ENCODE assay signal across 2 cellular contexts in the genomic region with DNA sequence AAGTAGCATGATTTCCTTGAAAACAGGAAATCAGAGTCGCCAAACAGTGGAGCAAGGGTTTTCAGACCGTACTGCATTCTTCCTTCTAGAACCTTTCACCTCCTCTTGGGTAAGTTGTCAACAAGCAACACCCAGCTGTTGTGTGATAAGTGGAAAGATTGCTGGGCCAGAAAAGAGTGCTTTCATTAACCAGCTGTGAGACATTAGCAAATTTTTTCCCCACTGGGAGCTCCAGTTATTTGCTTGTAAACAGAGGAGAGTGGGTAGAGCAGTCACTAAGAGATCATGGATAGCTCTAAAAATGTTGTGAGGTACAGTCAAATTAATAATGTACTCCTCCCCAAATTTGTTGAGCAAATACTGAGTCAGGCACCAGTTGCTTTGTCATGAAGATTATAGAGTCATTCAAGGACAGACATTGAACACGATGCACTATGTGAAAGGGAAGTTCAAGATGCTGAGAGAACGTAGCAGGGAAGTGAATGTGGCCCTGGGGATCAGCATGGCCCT.
TF ChIP-seq lines count a peak whose summit lies in the region.

No MANE protein-coding gene starts in this region.

TF ChIP-seq in GM12878, 131 proteins besides CTCF, POLR2A, EP300 and RAD21 (continues in another document):
- TF ChIP-seq MYC (IDR thresholded peaks at IDR 0.05; ENCODE audit: insufficient read depth, insufficient read length, insufficient replicate concordance, low read length, severe bottlenecking) (no peak), ZBED1 (IDR thresholded peaks at IDR 0.05; ENCODE audit: borderline replicate concordance) (no peak), IKZF1 (conservative IDR thresholded peaks at IDR 0.05) (peak; percentile 30; the same call in 1 of the 2 replicates), TBL1XR1 (IDR thresholded peaks at IDR 0.05; ENCODE audit: low read depth, low read length) (no peak), PAX5 (IDR thresholded peaks at IDR 0.05; ENCODE audit: borderline replicate concordance, low read depth, low read length) (no peak), POLR2AphosphoS5 (IDR thresholded peaks at IDR 0.05; ENCODE audit: low read length) (no peak), SIN3A (IDR thresholded peaks at IDR 0.05; ENCODE audit: low read depth, low read length) (no peak), POU2F2 (IDR thresholded peaks at IDR 0.05; ENCODE audit: borderline replicate concordance, low read depth, low read length) (no peak), SPI1 (IDR thresholded peaks at IDR 0.05; ENCODE audit: borderline replicate concordance, insufficient read depth, low read depth, low read length) (peak; percentile 15; the same call in 1 of the 2 replicates), ZNF384 (IDR thresholded peaks at IDR 0.05; ENCODE audit: borderline replicate concordance, low read depth, low read length) (no peak), LARP7 (IDR thresholded peaks at IDR 0.05) (no peak)
- TF ChIP-seq, protein P1, sequence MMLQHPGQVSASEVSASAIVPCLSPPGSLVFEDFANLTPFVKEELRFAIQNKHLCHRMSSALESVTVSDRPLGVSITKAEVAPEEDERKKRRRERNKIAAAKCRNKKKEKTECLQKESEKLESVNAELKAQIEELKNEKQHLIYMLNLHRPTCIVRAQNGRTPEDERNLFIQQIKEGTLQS (IDR thresholded peaks at IDR 0.05; ENCODE audit: borderline replicate concordance, extremely low read depth, low read depth, low read length): no peak
- TF ChIP-seq, protein P2, sequence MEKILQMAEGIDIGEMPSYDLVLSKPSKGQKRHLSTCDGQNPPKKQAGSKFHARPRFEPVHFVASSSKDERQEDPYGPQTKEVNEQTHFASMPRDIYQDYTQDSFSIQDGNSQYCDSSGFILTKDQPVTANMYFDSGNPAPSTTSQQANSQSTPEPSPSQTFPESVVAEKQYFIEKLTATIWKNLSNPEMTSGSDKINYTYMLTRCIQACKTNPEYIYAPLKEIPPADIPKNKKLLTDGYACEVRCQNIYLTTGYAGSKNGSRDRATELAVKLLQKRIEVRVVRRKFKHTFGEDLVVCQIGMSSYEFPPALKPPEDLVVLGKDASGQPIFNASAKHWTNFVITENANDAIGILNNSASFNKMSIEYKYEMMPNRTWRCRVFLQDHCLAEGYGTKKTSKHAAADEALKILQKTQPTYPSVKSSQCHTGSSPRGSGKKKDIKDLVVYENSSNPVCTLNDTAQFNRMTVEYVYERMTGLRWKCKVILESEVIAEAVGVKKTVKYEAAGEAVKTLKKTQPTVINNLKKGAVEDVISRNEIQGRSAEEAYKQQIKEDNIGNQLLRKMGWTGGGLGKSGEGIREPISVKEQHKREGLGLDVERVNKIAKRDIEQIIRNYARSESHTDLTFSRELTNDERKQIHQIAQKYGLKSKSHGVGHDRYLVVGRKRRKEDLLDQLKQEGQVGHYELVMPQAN (conservative IDR thresholded peaks at IDR 0.05): no peak
- TF ChIP-seq, protein P3, sequence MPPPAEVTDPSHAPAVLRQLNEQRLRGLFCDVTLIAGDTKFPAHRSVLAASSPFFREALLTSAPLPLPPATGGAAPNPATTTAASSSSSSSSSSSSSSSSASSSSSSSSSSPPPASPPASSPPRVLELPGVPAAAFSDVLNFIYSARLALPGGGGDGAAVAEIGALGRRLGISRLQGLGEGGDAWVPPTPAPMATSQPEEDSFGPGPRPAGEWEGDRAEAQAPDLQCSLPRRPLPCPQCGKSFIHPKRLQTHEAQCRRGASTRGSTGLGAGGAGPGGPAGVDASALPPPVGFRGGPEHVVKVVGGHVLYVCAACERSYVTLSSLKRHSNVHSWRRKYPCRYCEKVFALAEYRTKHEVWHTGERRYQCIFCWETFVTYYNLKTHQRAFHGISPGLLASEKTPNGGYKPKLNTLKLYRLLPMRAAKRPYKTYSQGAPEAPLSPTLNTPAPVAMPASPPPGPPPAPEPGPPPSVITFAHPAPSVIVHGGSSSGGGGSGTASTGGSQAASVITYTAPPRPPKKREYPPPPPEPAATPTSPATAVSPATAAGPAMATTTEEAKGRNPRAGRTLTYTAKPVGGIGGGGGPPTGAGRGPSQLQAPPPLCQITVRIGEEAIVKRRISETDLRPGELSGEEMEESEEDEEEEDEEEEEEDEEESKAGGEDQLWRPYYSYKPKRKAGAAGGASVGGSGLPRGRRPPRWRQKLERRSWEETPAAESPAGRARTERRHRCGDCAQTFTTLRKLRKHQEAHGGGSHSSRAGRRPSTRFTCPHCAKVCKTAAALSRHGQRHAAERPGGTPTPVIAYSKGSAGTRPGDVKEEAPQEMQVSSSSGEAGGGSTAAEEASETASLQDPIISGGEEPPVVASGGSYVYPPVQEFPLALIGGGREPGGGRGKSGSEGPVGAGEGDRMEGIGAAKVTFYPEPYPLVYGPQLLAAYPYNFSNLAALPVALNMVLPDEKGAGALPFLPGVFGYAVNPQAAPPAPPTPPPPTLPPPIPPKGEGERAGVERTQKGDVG (CRISPR knock-in tag; IDR thresholded peaks at IDR 0.05): no peak
- TF ChIP-seq, protein P4, sequence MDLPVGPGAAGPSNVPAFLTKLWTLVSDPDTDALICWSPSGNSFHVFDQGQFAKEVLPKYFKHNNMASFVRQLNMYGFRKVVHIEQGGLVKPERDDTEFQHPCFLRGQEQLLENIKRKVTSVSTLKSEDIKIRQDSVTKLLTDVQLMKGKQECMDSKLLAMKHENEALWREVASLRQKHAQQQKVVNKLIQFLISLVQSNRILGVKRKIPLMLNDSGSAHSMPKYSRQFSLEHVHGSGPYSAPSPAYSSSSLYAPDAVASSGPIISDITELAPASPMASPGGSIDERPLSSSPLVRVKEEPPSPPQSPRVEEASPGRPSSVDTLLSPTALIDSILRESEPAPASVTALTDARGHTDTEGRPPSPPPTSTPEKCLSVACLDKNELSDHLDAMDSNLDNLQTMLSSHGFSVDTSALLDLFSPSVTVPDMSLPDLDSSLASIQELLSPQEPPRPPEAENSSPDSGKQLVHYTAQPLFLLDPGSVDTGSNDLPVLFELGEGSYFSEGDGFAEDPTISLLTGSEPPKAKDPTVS (IDR thresholded peaks at IDR 0.05; ENCODE audit: low read depth, low read length): no peak
- TF ChIP-seq, protein P5, sequence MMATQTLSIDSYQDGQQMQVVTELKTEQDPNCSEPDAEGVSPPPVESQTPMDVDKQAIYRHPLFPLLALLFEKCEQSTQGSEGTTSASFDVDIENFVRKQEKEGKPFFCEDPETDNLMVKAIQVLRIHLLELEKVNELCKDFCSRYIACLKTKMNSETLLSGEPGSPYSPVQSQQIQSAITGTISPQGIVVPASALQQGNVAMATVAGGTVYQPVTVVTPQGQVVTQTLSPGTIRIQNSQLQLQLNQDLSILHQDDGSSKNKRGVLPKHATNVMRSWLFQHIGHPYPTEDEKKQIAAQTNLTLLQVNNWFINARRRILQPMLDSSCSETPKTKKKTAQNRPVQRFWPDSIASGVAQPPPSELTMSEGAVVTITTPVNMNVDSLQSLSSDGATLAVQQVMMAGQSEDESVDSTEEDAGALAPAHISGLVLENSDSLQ (IDR thresholded peaks at IDR 0.05): no peak
- TF ChIP-seq, protein P6, sequence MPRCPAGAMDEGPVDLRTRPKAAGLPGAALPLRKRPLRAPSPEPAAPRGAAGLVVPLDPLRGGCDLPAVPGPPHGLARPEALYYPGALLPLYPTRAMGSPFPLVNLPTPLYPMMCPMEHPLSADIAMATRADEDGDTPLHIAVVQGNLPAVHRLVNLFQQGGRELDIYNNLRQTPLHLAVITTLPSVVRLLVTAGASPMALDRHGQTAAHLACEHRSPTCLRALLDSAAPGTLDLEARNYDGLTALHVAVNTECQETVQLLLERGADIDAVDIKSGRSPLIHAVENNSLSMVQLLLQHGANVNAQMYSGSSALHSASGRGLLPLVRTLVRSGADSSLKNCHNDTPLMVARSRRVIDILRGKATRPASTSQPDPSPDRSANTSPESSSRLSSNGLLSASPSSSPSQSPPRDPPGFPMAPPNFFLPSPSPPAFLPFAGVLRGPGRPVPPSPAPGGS (IDR thresholded peaks at IDR 0.05; ENCODE audit: borderline replicate concordance, insufficient read depth, low read depth, low read length, poor library complexity, severe bottlenecking): no peak

TF ChIP-seq in GM23338, 12 proteins besides CTCF, POLR2A, EP300 and RAD21 (continued from another document):
- TF ChIP-seq EZH2phosphoT487 (IDR thresholded peaks at IDR 0.05; ENCODE audit: unreplicated experiment): no peak
- no peak for TF ChIP-seq NANOG (IDR thresholded peaks at IDR 0.05; ENCODE audit: borderline replicate concordance)
- TF ChIP-seq, protein P7, sequence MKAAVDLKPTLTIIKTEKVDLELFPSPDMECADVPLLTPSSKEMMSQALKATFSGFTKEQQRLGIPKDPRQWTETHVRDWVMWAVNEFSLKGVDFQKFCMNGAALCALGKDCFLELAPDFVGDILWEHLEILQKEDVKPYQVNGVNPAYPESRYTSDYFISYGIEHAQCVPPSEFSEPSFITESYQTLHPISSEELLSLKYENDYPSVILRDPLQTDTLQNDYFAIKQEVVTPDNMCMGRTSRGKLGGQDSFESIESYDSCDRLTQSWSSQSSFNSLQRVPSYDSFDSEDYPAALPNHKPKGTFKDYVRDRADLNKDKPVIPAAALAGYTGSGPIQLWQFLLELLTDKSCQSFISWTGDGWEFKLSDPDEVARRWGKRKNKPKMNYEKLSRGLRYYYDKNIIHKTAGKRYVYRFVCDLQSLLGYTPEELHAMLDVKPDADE (IDR thresholded peaks at IDR 0.05): no peak
- no peak for TF ChIP-seq EZH2 (IDR thresholded peaks at IDR 0.05; ENCODE audit: low read depth, unreplicated experiment)
- TF ChIP-seq ZNF331 (CRISPR knock-in tag; IDR thresholded peaks at IDR 0.05; ENCODE audit: low read depth): no peak
- no peak for TF ChIP-seq CREB1 (CRISPR knock-in tag; IDR thresholded peaks at IDR 0.05; ENCODE audit: low read depth)
- no peak for TF ChIP-seq POLR2AphosphoS5 (IDR thresholded peaks at IDR 0.05; ENCODE audit: low read depth)
- TF ChIP-seq ZNF114 (CRISPR knock-in tag; IDR thresholded peaks at IDR 0.05): no peak
- TF ChIP-seq, protein P8, sequence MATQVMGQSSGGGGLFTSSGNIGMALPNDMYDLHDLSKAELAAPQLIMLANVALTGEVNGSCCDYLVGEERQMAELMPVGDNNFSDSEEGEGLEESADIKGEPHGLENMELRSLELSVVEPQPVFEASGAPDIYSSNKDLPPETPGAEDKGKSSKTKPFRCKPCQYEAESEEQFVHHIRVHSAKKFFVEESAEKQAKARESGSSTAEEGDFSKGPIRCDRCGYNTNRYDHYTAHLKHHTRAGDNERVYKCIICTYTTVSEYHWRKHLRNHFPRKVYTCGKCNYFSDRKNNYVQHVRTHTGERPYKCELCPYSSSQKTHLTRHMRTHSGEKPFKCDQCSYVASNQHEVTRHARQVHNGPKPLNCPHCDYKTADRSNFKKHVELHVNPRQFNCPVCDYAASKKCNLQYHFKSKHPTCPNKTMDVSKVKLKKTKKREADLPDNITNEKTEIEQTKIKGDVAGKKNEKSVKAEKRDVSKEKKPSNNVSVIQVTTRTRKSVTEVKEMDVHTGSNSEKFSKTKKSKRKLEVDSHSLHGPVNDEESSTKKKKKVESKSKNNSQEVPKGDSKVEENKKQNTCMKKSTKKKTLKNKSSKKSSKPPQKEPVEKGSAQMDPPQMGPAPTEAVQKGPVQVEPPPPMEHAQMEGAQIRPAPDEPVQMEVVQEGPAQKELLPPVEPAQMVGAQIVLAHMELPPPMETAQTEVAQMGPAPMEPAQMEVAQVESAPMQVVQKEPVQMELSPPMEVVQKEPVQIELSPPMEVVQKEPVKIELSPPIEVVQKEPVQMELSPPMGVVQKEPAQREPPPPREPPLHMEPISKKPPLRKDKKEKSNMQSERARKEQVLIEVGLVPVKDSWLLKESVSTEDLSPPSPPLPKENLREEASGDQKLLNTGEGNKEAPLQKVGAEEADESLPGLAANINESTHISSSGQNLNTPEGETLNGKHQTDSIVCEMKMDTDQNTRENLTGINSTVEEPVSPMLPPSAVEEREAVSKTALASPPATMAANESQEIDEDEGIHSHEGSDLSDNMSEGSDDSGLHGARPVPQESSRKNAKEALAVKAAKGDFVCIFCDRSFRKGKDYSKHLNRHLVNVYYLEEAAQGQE (IDR thresholded peaks at IDR 0.05; ENCODE audit: unreplicated experiment): no peak
- no peak for TF ChIP-seq STAT1 (IDR thresholded peaks at IDR 0.05; ENCODE audit: unreplicated experiment)
- TF ChIP-seq, protein P9, sequence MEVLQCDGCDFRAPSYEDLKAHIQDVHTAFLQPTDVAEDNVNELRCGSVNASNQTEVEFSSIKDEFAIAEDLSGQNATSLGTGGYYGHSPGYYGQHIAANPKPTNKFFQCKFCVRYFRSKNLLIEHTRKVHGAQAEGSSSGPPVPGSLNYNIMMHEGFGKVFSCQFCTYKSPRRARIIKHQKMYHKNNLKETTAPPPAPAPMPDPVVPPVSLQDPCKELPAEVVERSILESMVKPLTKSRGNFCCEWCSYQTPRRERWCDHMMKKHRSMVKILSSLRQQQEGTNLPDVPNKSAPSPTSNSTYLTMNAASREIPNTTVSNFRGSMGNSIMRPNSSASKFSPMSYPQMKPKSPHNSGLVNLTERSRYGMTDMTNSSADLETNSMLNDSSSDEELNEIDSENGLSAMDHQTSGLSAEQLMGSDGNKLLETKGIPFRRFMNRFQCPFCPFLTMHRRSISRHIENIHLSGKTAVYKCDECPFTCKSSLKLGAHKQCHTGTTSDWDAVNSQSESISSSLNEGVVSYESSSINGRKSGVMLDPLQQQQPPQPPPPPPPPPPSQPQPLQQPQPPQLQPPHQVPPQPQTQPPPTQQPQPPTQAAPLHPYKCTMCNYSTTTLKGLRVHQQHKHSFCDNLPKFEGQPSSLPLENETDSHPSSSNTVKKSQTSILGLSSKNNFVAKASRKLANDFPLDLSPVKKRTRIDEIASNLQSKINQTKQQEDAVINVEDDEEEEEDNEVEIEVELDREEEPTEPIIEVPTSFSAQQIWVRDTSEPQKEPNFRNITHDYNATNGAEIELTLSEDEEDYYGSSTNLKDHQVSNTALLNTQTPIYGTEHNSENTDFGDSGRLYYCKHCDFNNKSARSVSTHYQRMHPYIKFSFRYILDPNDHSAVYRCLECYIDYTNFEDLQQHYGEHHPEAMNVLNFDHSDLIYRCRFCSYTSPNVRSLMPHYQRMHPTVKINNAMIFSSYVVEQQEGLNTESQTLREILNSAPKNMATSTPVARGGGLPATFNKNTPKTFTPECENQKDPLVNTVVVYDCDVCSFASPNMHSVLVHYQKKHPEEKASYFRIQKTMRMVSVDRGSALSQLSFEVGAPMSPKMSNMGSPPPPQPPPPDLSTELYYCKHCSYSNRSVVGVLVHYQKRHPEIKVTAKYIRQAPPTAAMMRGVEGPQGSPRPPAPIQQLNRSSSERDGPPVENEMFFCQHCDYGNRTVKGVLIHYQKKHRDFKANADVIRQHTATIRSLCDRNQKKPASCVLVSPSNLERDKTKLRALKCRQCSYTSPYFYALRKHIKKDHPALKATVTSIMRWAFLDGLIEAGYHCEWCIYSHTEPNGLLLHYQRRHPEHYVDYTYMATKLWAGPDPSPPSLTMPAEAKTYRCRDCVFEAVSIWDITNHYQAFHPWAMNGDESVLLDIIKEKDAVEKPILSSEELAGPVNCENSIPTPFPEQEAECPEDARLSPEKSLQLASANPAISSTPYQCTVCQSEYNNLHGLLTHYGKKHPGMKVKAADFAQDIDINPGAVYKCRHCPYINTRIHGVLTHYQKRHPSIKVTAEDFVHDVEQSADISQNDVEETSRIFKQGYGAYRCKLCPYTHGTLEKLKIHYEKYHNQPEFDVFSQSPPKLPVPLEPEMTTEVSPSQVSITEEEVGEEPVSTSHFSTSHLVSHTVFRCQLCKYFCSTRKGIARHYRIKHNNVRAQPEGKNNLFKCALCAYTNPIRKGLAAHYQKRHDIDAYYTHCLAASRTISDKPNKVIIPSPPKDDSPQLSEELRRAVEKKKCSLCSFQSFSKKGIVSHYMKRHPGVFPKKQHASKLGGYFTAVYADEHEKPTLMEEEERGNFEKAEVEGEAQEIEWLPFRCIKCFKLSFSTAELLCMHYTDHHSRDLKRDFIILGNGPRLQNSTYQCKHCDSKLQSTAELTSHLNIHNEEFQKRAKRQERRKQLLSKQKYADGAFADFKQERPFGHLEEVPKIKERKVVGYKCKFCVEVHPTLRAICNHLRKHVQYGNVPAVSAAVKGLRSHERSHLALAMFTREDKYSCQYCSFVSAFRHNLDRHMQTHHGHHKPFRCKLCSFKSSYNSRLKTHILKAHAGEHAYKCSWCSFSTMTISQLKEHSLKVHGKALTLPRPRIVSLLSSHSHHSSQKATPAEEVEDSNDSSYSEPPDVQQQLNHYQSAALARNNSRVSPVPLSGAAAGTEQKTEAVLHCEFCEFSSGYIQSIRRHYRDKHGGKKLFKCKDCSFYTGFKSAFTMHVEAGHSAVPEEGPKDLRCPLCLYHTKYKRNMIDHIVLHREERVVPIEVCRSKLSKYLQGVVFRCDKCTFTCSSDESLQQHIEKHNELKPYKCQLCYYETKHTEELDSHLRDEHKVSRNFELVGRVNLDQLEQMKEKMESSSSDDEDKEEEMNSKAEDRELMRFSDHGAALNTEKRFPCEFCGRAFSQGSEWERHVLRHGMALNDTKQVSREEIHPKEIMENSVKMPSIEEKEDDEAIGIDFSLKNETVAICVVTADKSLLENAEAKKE (CRISPR knock-in tag; IDR thresholded peaks at IDR 0.05): no peak
